ENCODE assay signal across 10 cellular contexts in the genomic region with DNA sequence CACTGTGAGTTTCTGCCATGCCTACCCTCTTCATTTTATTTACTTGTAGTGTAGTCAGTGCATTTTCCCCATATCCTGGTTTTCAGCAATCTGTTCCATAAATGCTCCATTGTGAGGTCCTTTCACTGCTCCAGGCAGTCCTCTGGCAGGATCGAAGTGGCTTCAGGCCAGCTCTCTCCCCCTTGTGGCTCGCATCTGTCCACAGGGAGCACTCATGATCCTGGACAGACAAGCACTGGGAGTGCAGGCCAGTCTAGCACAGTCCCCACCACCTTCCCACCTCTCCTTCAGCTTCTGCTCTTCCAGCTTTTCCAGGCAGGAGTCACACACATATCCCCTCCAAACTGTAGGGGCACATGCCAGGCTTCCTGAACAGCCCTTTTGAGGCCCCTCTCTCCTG.
DNase-seq lines count a peak whose midpoint lies in the region; ATAC-seq, FAIRE-seq and TF ChIP-seq lines count a peak whose summit lies in the region.
"Had no signal": no experiment of that assay in that cellular context is flagged by ENCODE, and none has a peak within 500 bp of the region (broad histone marks: within the 10 kb centered on the region; RNA-seq: fewer than 3 reads in every experiment).

No MANE protein-coding gene starts in this region.

- DNase-seq in AG20443 (ENCODE audit: low spot score), result peak; percentile 24
- peak; percentile 30 for DNase-seq in HuH-7 (ENCODE audit: low spot score)
- DNase-seq in choroid plexus epithelial cell (ENCODE audit: low read depth), result peak; percentile 12
- no peak for DNase-seq in HepG2 (ENCODE audit: low spot score)
- DNase-seq in CD8-positive, alpha-beta T cell, result no peak
- DNase-seq in NOMO-1 treated with DMSO at 0.1 percent for 48 hours (lab: John Stamatoyannopoulos, UW; ENCODE audit: unreplicated experiment), result no peak
- DNase-seq: DMS79 treated with DMSO at 0.1 percent for 48 hours had no signal

- no peaks in the 10 kb centered on the region for H3K4me1 ChIP-seq in HepG2 (ENCODE audit: insufficient read depth, low read length)
- H3K4me1 ChIP-seq in CD8-positive, alpha-beta T cell (ENCODE audit: insufficient read depth, low read length), result no peaks in the 10 kb centered on the region

- no peaks in the 10 kb centered on the region for H3K27me3 ChIP-seq in HepG2 (ENCODE audit: control insufficient read depth in 1 of 2, insufficient read depth in 2 of 2, low read length in 2 of 2)
- no peaks in the 10 kb centered on the region for H3K27me3 ChIP-seq in CD8-positive, alpha-beta T cell (ENCODE audit: insufficient read depth, low read length)

- H2AFZ ChIP-seq in HepG2 (ENCODE audit: low read length), result no peak overlapping the region

- no peaks in the 10 kb centered on the region for H3K36me3 ChIP-seq in HepG2 (replicated peaks in 1 of 2; ENCODE audit: control insufficient read depth in 1 of 2, insufficient read depth in 2 of 2, low read length in 2 of 2)
- H3K36me3 ChIP-seq in CD8-positive, alpha-beta T cell (ENCODE audit: insufficient read depth, low read length), result no peaks in the 10 kb centered on the region

- CTCF ChIA-PET in HepG2 (lab: Yijun Ruan, JAX; ENCODE audit: low intra/inter-chr PET ratio, low total read pairs), result no interaction called here
- CTCF ChIA-PET in CD8-positive, alpha-beta T cell (lab: Charles Lee), result interaction anchor here (1.5 to 3.8 kb wide), 2 partner anchors 9 to 11 kb away, joined by 4 to 19 read pairs; no protein-coding TSS in a partner anchor

- POLR2A ChIA-PET in HepG2 (lab: Yijun Ruan, JAX), result no interaction called here
- POLR2A ChIA-PET in CD8-positive, alpha-beta T cell (lab: Charles Lee), result no interaction called here

- peaks cover 4% of the 10 kb centered on the region for H3K27me3 Mint-ChIP-seq in CD8-positive, alpha-beta T cell (ENCODE audit: low read depth)
- H3K27me3 Mint-ChIP-seq: memory B cell had no signal

- TF ChIP-seq RAD21 in HepG2 (CRISPR knock-in tag; IDR thresholded peaks at IDR 0.05), result no peak

- intact Hi-C loops in HepG2 (cut with micrococcal nuclease; ENCODE audit: unreplicated experiment), result loop anchor here (5.0 to 10.0 kb wide), 2 partner anchors 222 to 345 kb away; no protein-coding TSS in a partner anchor
- intact Hi-C loops in CD8-positive, alpha-beta T cell (cut with DNase I, micrococcal nuclease), result no loop called here

- TF ChIP-seq EP300 in HepG2 (IDR thresholded peaks at IDR 0.05; ENCODE audit: low read depth in 2 of 2, low read length in 2 of 2) (no peak), HepG2 (CRISPR knock-in tag; IDR thresholded peaks at IDR 0.05; ENCODE audit: borderline replicate concordance) (no peak)

- peak; percentile 25 for TF ChIP-seq CTCF in choroid plexus epithelial cell (conservative IDR thresholded peaks at IDR 0.05; ENCODE audit: low read depth, low read length)
- TF ChIP-seq CTCF in HepG2 (CRISPR knock-in tag; IDR thresholded peaks at IDR 0.05), result peak; percentile 42
- no peak for TF ChIP-seq CTCF in CD8-positive, alpha-beta T cell (IDR thresholded peaks at IDR 0.05)

- BruUV-seq in HepG2 (replicated peaks; lab: Mats Ljungman, UMichigan), result no TSS peak

- in situ Hi-C loops in HepG2 (cut with HindIII; ENCODE audit: extremely low pct_ligation_motif_present, low pct_unique_long_range_greater_than_20kb), result loop anchor here (10.0 kb wide), 2 partner anchors 345 to 495 kb away; no protein-coding TSS in a partner anchor

- no peaks in the 10 kb centered on the region for H3K4me1 Mint-ChIP-seq in CD8-positive, alpha-beta T cell (ENCODE audit: low read depth)

- FAIRE-seq in HepG2 (lab: Jason Lieb, UNC), result no peak

- H3K36me3 Mint-ChIP-seq in CD8-positive, alpha-beta T cell, result no peaks in the 10 kb centered on the region
- H3K36me3 Mint-ChIP-seq: memory B cell had no signal

- H3K9me3 Mint-ChIP-seq in CD8-positive, alpha-beta T cell, result no peaks in the 10 kb centered on the region
- H3K9me3 Mint-ChIP-seq: memory B cell had no signal

- TF ChIP-seq POLR2A in HepG2 (IDR thresholded peaks at IDR 0.05; ENCODE audit: insufficient read depth in 1 of 2, low read depth in 2 of 2, low read length in 2 of 2), result no peak

- H3K4me2 ChIP-seq in HepG2 (ENCODE audit: low read depth, low read length), result no peak overlapping the region

- WGBS in HepG2 (ENCODE audit: low lambda C conversion rate), result 0% methylated on average over 2 of the region's 2 CpGs

- H3K4me3 ChIP-seq in choroid plexus epithelial cell (ENCODE audit: low read depth, low read length) (no peak overlapping the region), HepG2 (replicated peaks in 1 of 3; ENCODE audit: insufficient read depth in 1 of 3, low read depth in 2 of 3, low read length in 3 of 3) (no peak overlapping the region)
- no peak overlapping the region for H3K4me3 ChIP-seq in CD8-positive, alpha-beta T cell (ENCODE audit: low read depth, low read length)

- H3K4me3 Mint-ChIP-seq in CD8-positive, alpha-beta T cell, result no peak overlapping the region
- H3K4me3 Mint-ChIP-seq: memory B cell had no signal

- H4K20me1 ChIP-seq in HepG2 (ENCODE audit: insufficient read depth, low read length), result no peaks in the 10 kb centered on the region

- no peak overlapping the region for H3K27ac Mint-ChIP-seq in CD8-positive, alpha-beta T cell
- H3K27ac Mint-ChIP-seq: memory B cell had no signal

- H3K79me2 ChIP-seq in HepG2 (ENCODE audit: insufficient read depth, low read length), result no peaks in the 10 kb centered on the region

- H3K9me3 ChIP-seq in HepG2 (ENCODE audit: low read length), result no peaks in the 10 kb centered on the region
- no peaks in the 10 kb centered on the region for H3K9me3 ChIP-seq in CD8-positive, alpha-beta T cell (ENCODE audit: low read length)

- ATAC-seq in HepG2 (peak; percentile 98), HG03565 (IDR thresholded peaks at IDR 0.05; ENCODE audit: unreplicated experiment) (no peak), HG02938 (IDR thresholded peaks at IDR 0.05; ENCODE audit: unreplicated experiment) (no peak)
- ATAC-seq in CD8-positive, alpha-beta T cell, result no peak

- no peak overlapping the region for H3K27ac ChIP-seq in HepG2 (ENCODE audit: extremely low read length, insufficient read depth, low read length)
- no peak overlapping the region for H3K27ac ChIP-seq in CD8-positive, alpha-beta T cell (ENCODE audit: low read depth, low read length)

- no peak overlapping the region for H3K9ac ChIP-seq in HepG2 (ENCODE audit: insufficient read depth, low read depth, low read length)

TF ChIP-seq in HepG2, 621 proteins besides CTCF, POLR2A, EP300 and RAD21:
- 0 out of 2 replicates have a peak, but pooled peaks have one; percentile 11 for TF ChIP-seq ZNF121 (CRISPR knock-in tag; IDR thresholded peaks at IDR 0.05)
- TF ChIP-seq ZNF263 (CRISPR knock-in tag; IDR thresholded peaks at IDR 0.05), result peak; percentile 97
- no peak for TF ChIP-seq HNRNPL (IDR thresholded peaks at IDR 0.05; ENCODE audit: low read depth, low read length)
- TF ChIP-seq, protein P1, sequence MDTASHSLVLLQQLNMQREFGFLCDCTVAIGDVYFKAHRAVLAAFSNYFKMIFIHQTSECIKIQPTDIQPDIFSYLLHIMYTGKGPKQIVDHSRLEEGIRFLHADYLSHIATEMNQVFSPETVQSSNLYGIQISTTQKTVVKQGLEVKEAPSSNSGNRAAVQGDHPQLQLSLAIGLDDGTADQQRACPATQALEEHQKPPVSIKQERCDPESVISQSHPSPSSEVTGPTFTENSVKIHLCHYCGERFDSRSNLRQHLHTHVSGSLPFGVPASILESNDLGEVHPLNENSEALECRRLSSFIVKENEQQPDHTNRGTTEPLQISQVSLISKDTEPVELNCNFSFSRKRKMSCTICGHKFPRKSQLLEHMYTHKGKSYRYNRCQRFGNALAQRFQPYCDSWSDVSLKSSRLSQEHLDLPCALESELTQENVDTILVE (CRISPR knock-in tag; IDR thresholded peaks at IDR 0.05), result no peak

Comparison
In these comparisons a context has a peak if more than half of its experiments do, and no peak if none do; other contexts are left out.
1. DNase-seq: peak in AG20443 (single experiment), HuH-7 (single experiment) and choroid plexus epithelial cell (single experiment); none in HepG2 (single experiment), CD8-positive, alpha-beta T cell (0 of 7) and NOMO-1 treated with DMSO at 0.1 percent for 48 hours (single experiment).